9 cellular contexts compared by ENCODE assay signal in genomic region chr10:11602919-11603523, GRCh38. TPM values are rescaled to one million over a fixed set of nuclear protein-coding genes. Genes with fewer than 3 reads are reported as not detected.
DNase-seq lines count a peak whose midpoint lies in the region; ATAC-seq and TF ChIP-seq lines count a peak whose summit lies in the region.
"Had no signal": no experiment of that assay in that cellular context is flagged by ENCODE, and none has a peak within 500 bp of the region (broad histone marks: within the 10 kb centered on the region; RNA-seq: fewer than 3 reads in every experiment).

No MANE protein-coding gene starts in this region.

- DNase-seq in A172 (ENCODE audit: low spot score), result peak; percentile 5
- DNase-seq in choroid plexus epithelial cell (ENCODE audit: low read depth), result peak; percentile 72
- no peak for DNase-seq in stimulated activated CD4-positive, alpha-beta T cell treated with anti-CD3 and anti-CD28 coated beads, Interleukin-4, amount 100 ng/mL, for 4 hours
- DNase-seq in middle frontal gyrus (ENCODE audit: extremely low spot score, low spot score), result no peak
- DNase-seq in NCI-H524 treated with DMSO at 0.1 percent for 48 hours (lab: John Stamatoyannopoulos, UW), result no peak
- DNase-seq: naive thymus-derived CD8-positive, alpha-beta T cell had no signal

- H3K36me3 ChIP-seq in KOPT-K1 (ENCODE audit: insufficient read depth, low read length), result no peaks in the 10 kb centered on the region

- ATAC-seq in GM18909 (IDR thresholded peaks at IDR 0.05; ENCODE audit: poor library complexity, unreplicated experiment) (peak; percentile 39), GM21825 (IDR thresholded peaks at IDR 0.05; ENCODE audit: unreplicated experiment) (no peak)
- ATAC-seq: naive thymus-derived CD8-positive, alpha-beta T cell had no signal

- peaks cover 17% of the 10 kb centered on the region for H3K9me3 ChIP-seq in KOPT-K1 (ENCODE audit: insufficient read depth, low read length, poor library complexity, severe bottlenecking)

- no peak for TF ChIP-seq CTCF in choroid plexus epithelial cell (conservative IDR thresholded peaks at IDR 0.05; ENCODE audit: low read depth, low read length)

- no peak overlapping the region for H3K4me3 ChIP-seq in choroid plexus epithelial cell (ENCODE audit: low read depth, low read length)

- peak overlapping the region; percentile 2 for H3K27ac ChIP-seq in KOPT-K1 (ENCODE audit: low read depth, low read length, poor library complexity, severe bottlenecking)

RNA-seq across cellular contexts. Expression of gene USP6NL, which starts 8.4 kb away (rescaled TPM):
- total RNA-seq in A172 (2014; rRNA removed; shearing (Covaris generic)), result 17.1 and 19.8 TPM in 2 replicates

Comparison
In these comparisons a context has a peak if more than half of its experiments do, and no peak if none do; other contexts are left out.
1. DNase-seq: peak in A172 (single experiment) and choroid plexus epithelial cell (single experiment); none in stimulated activated CD4-positive, alpha-beta T cell treated with anti-CD3 and anti-CD28 coated beads, Interleukin-4, amount 100 ng/mL, for 4 hours (0 of 2), middle frontal gyrus (single experiment) and NCI-H524 treated with DMSO at 0.1 percent for 48 hours (single experiment).